Comparison of ENCODE assay signal across 12 cellular contexts in the genomic region with DNA sequence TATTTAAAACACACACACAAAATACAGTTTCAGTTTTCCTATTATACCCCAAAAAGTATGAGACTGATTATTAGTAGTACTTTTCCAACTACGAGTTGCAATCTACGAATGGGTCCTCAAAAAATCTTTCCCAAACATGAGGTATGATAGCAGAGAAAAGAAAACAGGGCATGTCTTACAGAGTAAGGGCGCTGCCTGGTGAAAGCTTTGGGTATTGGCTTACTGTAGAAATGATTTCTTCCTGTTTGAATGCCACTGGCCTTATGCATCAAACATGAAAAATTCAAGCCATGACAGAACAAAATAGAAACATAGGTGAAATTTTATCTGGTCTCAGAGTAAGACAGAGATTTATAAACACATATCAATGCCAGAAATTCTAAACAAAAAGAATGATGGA.
DNase-seq lines count a peak whose midpoint lies in the region; ATAC-seq and TF ChIP-seq lines count a peak whose summit lies in the region.
"Had no signal": no experiment of that assay in that cellular context is flagged by ENCODE, and none has a peak within 500 bp of the region (broad histone marks: within the 10 kb centered on the region; RNA-seq: fewer than 3 reads in every experiment).

No MANE protein-coding gene starts in this region.

- no peak overlapping the region for H3K4me3 Mint-ChIP-seq in stimulated activated effector memory CD8-positive, alpha-beta T cell treated with anti-CD3 and anti-CD28 coated beads, Interleukin-12 subunit alpha, Interleukin-12 subunit beta, amount 100 ng/mL, for 72 hours
- H3K4me3 Mint-ChIP-seq: activated CD4-positive, alpha-beta memory T cell treated with anti-CD3 and anti-CD28 coated beads for 36 hours had no signal

- H3K9me3 Mint-ChIP-seq in stimulated activated effector memory CD8-positive, alpha-beta T cell treated with anti-CD3 and anti-CD28 coated beads, Interleukin-12 subunit alpha, Interleukin-12 subunit beta, amount 100 ng/mL, for 72 hours: no peaks in the 10 kb centered on the region
- H3K9me3 Mint-ChIP-seq: activated CD4-positive, alpha-beta memory T cell treated with anti-CD3 and anti-CD28 coated beads for 36 hours had no signal

- no peaks in the 10 kb centered on the region for H3K36me3 Mint-ChIP-seq in stimulated activated effector memory CD8-positive, alpha-beta T cell treated with anti-CD3 and anti-CD28 coated beads, Interleukin-12 subunit alpha, Interleukin-12 subunit beta, amount 100 ng/mL, for 72 hours
- H3K36me3 Mint-ChIP-seq: activated CD4-positive, alpha-beta memory T cell treated with anti-CD3 and anti-CD28 coated beads for 36 hours had no signal

- no peak overlapping the region for H3K27ac ChIP-seq in VCaP
- H3K27ac ChIP-seq: dorsolateral prefrontal cortex had no signal

- TF ChIP-seq CTCF in GM12873 (IDR thresholded peaks at IDR 0.05; ENCODE audit: insufficient read depth, low read depth, low read length, missing control alignments) (peak; percentile 16), VCaP (conservative IDR thresholded peaks at IDR 0.05) (peak; percentile 73)

- H3K4me1 Mint-ChIP-seq in stimulated activated effector memory CD8-positive, alpha-beta T cell treated with anti-CD3 and anti-CD28 coated beads, Interleukin-12 subunit alpha, Interleukin-12 subunit beta, amount 100 ng/mL, for 72 hours: no peaks in the 10 kb centered on the region

- no peak overlapping the region for H3K27ac Mint-ChIP-seq in stimulated activated effector memory CD8-positive, alpha-beta T cell treated with anti-CD3 and anti-CD28 coated beads, Interleukin-12 subunit alpha, Interleukin-12 subunit beta, amount 100 ng/mL, for 72 hours
- H3K27ac Mint-ChIP-seq: activated CD4-positive, alpha-beta memory T cell treated with anti-CD3 and anti-CD28 coated beads for 36 hours had no signal

- ATAC-seq in stimulated activated effector memory CD8-positive, alpha-beta T cell treated with anti-CD3 and anti-CD28 coated beads, Interleukin-12 subunit alpha, Interleukin-12 subunit beta, amount 100 ng/mL, for 72 hours: no peak
- no peak for ATAC-seq in GM18519 (IDR thresholded peaks at IDR 0.05; ENCODE audit: low FRiP score, unreplicated experiment)

- DNase-seq in DMS 273 (lab: John Stamatoyannopoulos, UW; ENCODE audit: unreplicated experiment) (peak; percentile 43), DMS 273 treated with DMSO at 0.1 percent for 48 hours (lab: John Stamatoyannopoulos, UW) (no peak), kidney glomerular epithelial cell (lab: John Stamatoyannopoulos, UW) (peak; percentile 10)
- no peak for DNase-seq in stimulated activated effector memory CD8-positive, alpha-beta T cell treated with anti-CD3 and anti-CD28 coated beads, Interleukin-12 subunit alpha, Interleukin-12 subunit beta, amount 100 ng/mL, for 72 hours (ENCODE audit: low spot score in 2 of 2)
- DNase-seq in stimulated activated naive CD4-positive, alpha-beta T cell (lab: John Stamatoyannopoulos, UW): no peak
- DNase-seq: activated CD4-positive, alpha-beta memory T cell treated with anti-CD3 and anti-CD28 coated beads for 36 hours; activated naive CD4-positive, alpha-beta T cell treated with anti-CD3 and anti-CD28 coated beads, Interleukin-2, amount 50 U/mL, for 16 hours; dorsolateral prefrontal cortex; NCI-H226 had no signal

Comparison
In these comparisons a context has a peak if more than half of its experiments do, and no peak if none do; other contexts are left out.
1. DNase-seq: peak in DMS 273 (single experiment) and kidney glomerular epithelial cell (single experiment); none in DMS 273 treated with DMSO at 0.1 percent for 48 hours (single experiment), stimulated activated effector memory CD8-positive, alpha-beta T cell treated with anti-CD3 and anti-CD28 coated beads, Interleukin-12 subunit alpha, Interleukin-12 subunit beta, amount 100 ng/mL, for 72 hours (0 of 2) and stimulated activated naive CD4-positive, alpha-beta T cell (0 of 6).